In the genomic region with DNA sequence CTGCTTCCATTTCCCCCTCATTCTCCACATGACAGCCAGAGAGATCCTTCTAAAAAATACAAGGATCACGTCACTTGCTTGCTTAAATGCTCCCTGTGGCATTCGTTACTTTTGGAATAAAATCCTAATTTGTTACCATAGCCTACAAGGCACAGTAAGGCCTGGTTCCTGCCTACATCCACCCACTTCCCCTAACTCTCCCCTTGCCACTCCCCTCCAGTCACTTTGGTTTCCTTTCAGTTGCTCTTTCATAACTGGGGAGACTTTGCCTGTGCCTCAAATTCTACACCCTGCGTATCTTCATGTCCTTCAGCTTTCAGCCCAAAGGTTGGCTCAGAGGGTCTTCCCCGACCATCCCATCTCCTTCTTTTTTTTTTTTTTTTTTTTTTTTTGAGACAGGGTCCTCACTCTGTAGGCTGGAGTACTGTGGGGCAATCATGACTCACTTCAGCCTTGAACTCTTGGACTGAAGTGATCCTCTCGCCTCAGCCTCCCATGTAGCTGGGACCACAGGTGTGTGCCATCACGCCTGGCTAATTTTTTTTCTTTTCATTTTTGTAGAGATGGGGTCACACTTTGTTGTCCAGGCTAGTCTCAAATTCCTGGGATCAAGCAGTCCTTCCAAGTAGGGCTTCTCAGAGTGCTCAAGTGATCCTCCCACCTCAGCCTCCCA, we compare ENCODE assay signal across 1 cellular context.
TF ChIP-seq lines count a peak whose summit lies in the region.

No MANE protein-coding gene starts in this region.

TF ChIP-seq in K562, 482 proteins besides CTCF, POLR2A, EP300 and RAD21:
- no peak for TF ChIP-seq PHF20 (IDR thresholded peaks at IDR 0.05; ENCODE audit: partially characterized antibody)
- TF ChIP-seq SPI1 (IDR thresholded peaks at IDR 0.05; ENCODE audit: borderline replicate concordance, low read depth, low read length), result 0 out of 2 replicates have a peak, but pooled peaks have one; percentile 6
- TF ChIP-seq PRMT5 (CRISPR knock-in tag; IDR thresholded peaks at IDR 0.05), result no peak
TF ChIP-seq in K562: peak in this region for 1.
